Comparison of ENCODE assay signal across 8 cellular contexts in the genomic region with DNA sequence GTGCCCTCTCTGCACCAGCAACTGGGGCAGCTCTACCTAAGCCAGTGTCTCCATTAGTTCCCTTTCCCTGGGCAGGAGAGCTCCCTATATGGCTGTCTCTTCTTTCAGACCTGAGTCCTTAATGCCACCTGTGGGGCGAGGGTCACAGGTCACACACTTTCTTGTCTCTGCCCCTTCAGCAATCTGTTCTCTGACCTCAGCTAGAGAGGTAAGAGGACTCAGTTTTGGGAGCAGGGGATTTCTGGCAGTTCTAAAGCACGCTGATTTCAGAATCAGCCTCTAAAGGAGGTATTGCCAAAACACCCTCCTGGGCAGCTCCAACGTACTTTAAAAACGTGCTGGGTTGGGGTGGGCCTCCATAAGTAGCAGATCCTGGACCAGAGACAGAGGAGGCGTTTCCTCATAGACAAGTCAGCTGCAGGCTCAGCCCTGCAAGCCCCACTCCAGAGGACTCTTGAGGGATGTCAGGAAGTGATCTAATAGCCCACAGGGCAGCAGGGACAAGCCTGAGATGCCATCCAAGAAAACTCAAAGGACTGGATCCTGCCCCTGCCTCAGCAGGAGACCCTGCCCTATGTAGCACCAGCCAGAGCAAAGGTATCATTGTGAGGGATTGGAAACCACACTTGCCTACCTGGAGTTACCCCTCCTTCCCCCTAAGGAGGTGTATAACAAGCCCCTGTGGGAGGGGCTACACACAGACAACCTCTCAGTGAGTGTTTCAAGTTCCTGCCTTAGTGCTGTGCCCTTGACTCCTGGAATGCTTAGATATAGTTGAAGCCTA. TPM values are rescaled to one million over a fixed set of nuclear protein-coding genes. Genes with fewer than 3 reads are reported as not detected.
A peak's percentile ranks its signal among the peaks of the same experiment; 100 is the strongest.
DNase-seq lines count a peak whose midpoint lies in the region; ATAC-seq, FAIRE-seq and TF ChIP-seq lines count a peak whose summit lies in the region.

No MANE protein-coding gene starts in this region.

- DNase-seq in NCI-H2227 (lab: John Stamatoyannopoulos, UW; ENCODE audit: unreplicated experiment) (peak; percentile 25), NCI-H2227 treated with DMSO at 0.1 percent for 48 hours (lab: John Stamatoyannopoulos, UW) (no peak), NCI-H510A treated with DMSO at 0.1 percent for 48 hours (lab: John Stamatoyannopoulos, UW) (peak; percentile 58), cerebellar cortex (ENCODE audit: low spot score) (peak; percentile 58), memory B cell (ENCODE audit: low spot score in 2 of 2) (no peak), GM10266 (ENCODE audit: extremely low spot score) (no peak), frontal cortex (ENCODE audit: low spot score in 2 of 2) (no peak), D341Med (ENCODE audit: low spot score) (no peak)

- no peaks in the 10 kb centered on the region for H3K9me3 Mint-ChIP-seq in memory B cell

- H3K4me3 Mint-ChIP-seq in memory B cell = peak overlapping the region; percentile 49

- TF ChIP-seq CTCF in GM10266 (IDR thresholded peaks at IDR 0.05; ENCODE audit: control insufficient read depth, insufficient read depth, low read depth, missing control alignments) = no peak

- no peaks in the 10 kb centered on the region for H3K36me3 Mint-ChIP-seq in memory B cell

- peaks cover 76% of the 10 kb centered on the region for H3K4me1 Mint-ChIP-seq in memory B cell

- no peaks in the 10 kb centered on the region for H3K27me3 Mint-ChIP-seq in memory B cell

- H3K27ac Mint-ChIP-seq in memory B cell = peak overlapping the region; percentile 92

- no peak for FAIRE-seq in frontal cortex (lab: Jason Lieb, UNC)

- ATAC-seq in memory B cell (ENCODE audit: low read depth) = peak; percentile 58

RNA-seq across cellular contexts. Expression of gene CTDSP2, which starts 8.6 kb away (rescaled TPM):
- total RNA-seq in frontal cortex = 14.7 TPM

RNA-seq across cellular contexts. Expression of gene AVIL, which starts 19.4 kb away (rescaled TPM):
- total RNA-seq in frontal cortex = 1.6 TPM

RNA-seq across cellular contexts. Expression of gene TSFM, which starts 55.4 kb away (rescaled TPM):
- total RNA-seq in frontal cortex = 30.2 TPM

Comparison
In these comparisons a context has a peak if more than half of its experiments do, and no peak if none do; other contexts are left out.
1. DNase-seq: peak in NCI-H2227 (single experiment), NCI-H510A treated with DMSO at 0.1 percent for 48 hours (single experiment) and cerebellar cortex (single experiment); none in NCI-H2227 treated with DMSO at 0.1 percent for 48 hours (single experiment), memory B cell (0 of 2), GM10266 (single experiment), frontal cortex (0 of 2) and D341Med (single experiment).